In the genomic region with DNA sequence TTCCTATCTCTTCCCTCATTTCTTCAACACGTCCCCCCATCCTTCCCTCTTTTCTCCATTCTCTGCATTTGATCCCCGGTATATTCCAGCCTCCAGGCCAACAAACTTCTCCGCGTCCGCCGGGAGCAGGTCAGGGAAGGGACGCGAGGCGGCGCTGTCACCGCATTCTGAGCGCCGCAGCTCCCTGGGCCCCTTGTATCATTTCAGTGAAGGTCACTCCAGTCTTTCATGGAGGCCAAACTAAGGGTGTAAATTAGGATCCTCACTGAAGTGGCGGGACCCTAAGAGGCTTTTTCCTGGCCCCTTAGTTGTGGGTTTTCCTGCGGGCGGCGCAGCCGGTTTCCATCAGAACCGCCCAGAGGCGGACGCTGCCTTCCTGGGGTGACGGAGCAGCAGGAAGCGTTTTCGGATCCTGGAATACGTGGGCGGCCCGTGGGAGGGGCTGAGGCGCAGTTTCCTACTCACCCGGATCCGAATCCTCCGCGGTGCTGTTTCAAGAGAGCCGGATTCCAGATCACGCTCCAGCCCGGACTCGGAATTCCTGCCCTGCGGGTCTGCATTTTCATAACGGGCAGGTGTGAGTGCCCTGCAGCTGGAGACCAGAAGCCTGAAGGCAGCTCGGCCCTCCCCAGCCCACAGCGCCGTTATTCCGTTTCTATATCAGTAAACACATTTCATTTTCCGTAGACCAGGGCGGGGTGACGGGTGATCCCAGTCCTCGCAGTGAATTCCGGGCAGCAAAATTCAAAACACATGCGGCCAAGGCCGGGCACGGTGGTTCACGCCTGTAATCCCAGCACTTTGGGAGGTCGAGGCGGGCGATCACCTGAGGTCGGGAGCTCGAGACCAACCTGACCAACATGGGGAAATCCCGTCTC, we compare ENCODE assay signal across 8 cellular contexts. TPM values are rescaled to one million over a fixed set of nuclear protein-coding genes. Genes with fewer than 3 reads are reported as not detected.
DNase-seq lines count a peak whose midpoint lies in the region; ATAC-seq and TF ChIP-seq lines count a peak whose summit lies in the region.

No MANE protein-coding gene starts in this region.

- no peak for TF ChIP-seq POLR2A in stomach (IDR thresholded peaks at IDR 0.05)

- H3K27me3 Mint-ChIP-seq in natural killer cell (ENCODE audit: low read depth in 2 of 2) = no peaks in the 10 kb centered on the region

- peak overlapping the region; percentile 97 to 100 (median 99) for H3K27ac ChIP-seq in stomach

- H3K36me3 Mint-ChIP-seq in natural killer cell = no peaks in the 10 kb centered on the region

- TF ChIP-seq EP300 in stomach (IDR thresholded peaks at IDR 0.05) = no peak

- intact Hi-C loops in natural killer cell (cut with micrococcal nuclease) = loop anchor here (5.0 kb wide), 1 partner anchor 92 kb away; no protein-coding TSS in a partner anchor
- intact Hi-C loops in stomach (cut with DNase I; ENCODE audit: low total_unique reads) = loop anchor here (5.0 kb wide), 1 partner anchor 42 kb away; no protein-coding TSS in a partner anchor

- ATAC-seq in HG02981 (IDR thresholded peaks at IDR 0.05; ENCODE audit: unreplicated experiment) (peak; percentile 37), natural killer cell (peak; percentile 32 to 46 (median 38)), HG02610 (IDR thresholded peaks at IDR 0.05; ENCODE audit: unreplicated experiment) (no peak)

- WGBS in stomach, 5 donors = 0 to 1% (median 0%) methylated on average over 37 to 57 of the region's 57 CpGs

- H3K9me3 ChIP-seq in stomach = no peaks in the 10 kb centered on the region

- H3K9me3 Mint-ChIP-seq in natural killer cell = no peaks in the 10 kb centered on the region

- peak; percentile 86 for TF ChIP-seq CTCF in foreskin fibroblast (IDR thresholded peaks at IDR 0.05; ENCODE audit: low read depth, low read length)
- TF ChIP-seq CTCF in natural killer cell (IDR thresholded peaks at IDR 0.05) = peak; percentile 72
- peak in 5 of 7 experiments; percentile 79 to 97 (median 90) for TF ChIP-seq CTCF in stomach (IDR thresholded peaks at IDR 0.05)

- H3K4me3 Mint-ChIP-seq in natural killer cell = peak overlapping the region; percentile 93

- H3K27me3 ChIP-seq in stomach = no peaks in the 10 kb centered on the region

- H3K4me3 ChIP-seq in foreskin fibroblast (ENCODE audit: low read depth in 1 of 2, low read length in 2 of 2) (peak overlapping the region; percentile 85 to 88), stomach (peak overlapping the region; percentile 64 to 83 (median 78))

- DNase-seq in DMS53 (lab: John Stamatoyannopoulos, UW) (peak; percentile 96), RKO (ENCODE audit: low spot score) (peak; percentile 93), foreskin fibroblast (peak; percentile 88 to 97), natural killer cell (peak; percentile 55), stomach (peak; percentile 91)
- DNase-seq in activated naive CD4-positive, alpha-beta T cell (lab: John Stamatoyannopoulos, UW) = peak in 3 of 4 experiments; percentile 23 to 37 (median 33)

- peak overlapping the region; percentile 85 to 96 for H3K27ac Mint-ChIP-seq in natural killer cell

- peaks cover 24 to 75% (median 55%) of the 10 kb centered on the region in 4 donors for H3K4me1 ChIP-seq in stomach

- peaks cover 59 to 60% of the 10 kb centered on the region in 2 donors for H3K4me1 Mint-ChIP-seq in natural killer cell

- peaks cover 0 to 3% (median 0%) of the 10 kb centered on the region in 4 donors for H3K36me3 ChIP-seq in stomach

RNA-seq across cellular contexts. Expression of gene MICA, which starts 3.6 kb away (rescaled TPM):
- 10 to 100 TPM in 2 of 3 donors, 1 to 10 TPM in 1; 9.3 to 19.7 (median 11.4) TPM for total RNA-seq in natural killer cell
- 10 to 100 TPM in 3 of 5 donors, 1 to 10 TPM in 2; 2.0 to 13.4 (median 11.1) TPM for total RNA-seq in stomach
- 10 to 100 TPM in 2 of 3 donors, 1 to 10 TPM in 1; 9.9 to 13.6 (median 13.1) TPM for polyA plus RNA-seq in stomach

RNA-seq across cellular contexts. Expression of gene HLA-B, which starts 42.8 kb away (rescaled TPM):
- over 10,000 TPM in 2 of 3 donors, 1,000 to 10,000 TPM in 1; 9,586 to 11,061 (median 11,048) TPM for total RNA-seq in natural killer cell
- 1,000 to 10,000 TPM in 3 of 5 donors, 100 to 1,000 TPM in 2; 134 to 1,907 (median 1,119) TPM for total RNA-seq in stomach
- polyA plus RNA-seq in stomach = 100 to 1,000 TPM; 302 to 830 (median 436) TPM

Comparison
In these comparisons a context has a peak if more than half of its experiments do, and no peak if none do; other contexts are left out.
1. DNase-seq: peak in every context shown above with its lines; median percentile 96 in DMS53; 93 in RKO; 92 in foreskin fibroblast; 91 in stomach; 55 in natural killer cell; 33 in activated naive CD4-positive, alpha-beta T cell.
2. RNA of gene HLA-B, which starts 42.8 kb away (total RNA-seq): 9,586 to 11,061 TPM in natural killer cell; 134 to 1,907 TPM in stomach; every median in the first group is over 4 times any median in the second.
3. Peak in every context shown above with its lines, with median percentiles within 50 percentile points of each other: CTCF ChIP-seq.